20 cellular contexts compared by ENCODE assay signal in genomic region chr9:12996971-12997370, GRCh38.
"Had no signal": no experiment of that assay in that cellular context is flagged by ENCODE, and none has a peak within 500 bp of the region (broad histone marks: within the 10 kb centered on the region; RNA-seq: fewer than 3 reads in every experiment).

No MANE protein-coding gene starts in this region.

- H3K4me3 ChIP-seq: mucosa of descending colon, ovary, right lobe of liver, smooth muscle cell, vagina had no signal

- ATAC-seq: activated CD8-positive, alpha-beta T cell treated with anti-CD3 and anti-CD28 coated beads for 36 hours; esophagus mucosa; mucosa of descending colon; naive thymus-derived CD8-positive, alpha-beta T cell; right lobe of liver; stimulated activated naive CD8-positive, alpha-beta T cell treated with anti-CD3 and anti-CD28 coated beads, Interleukin-15, amount 100 ng/mL, for 72 hours had no signal

- DNase-seq: activated B cell treated with CpG ODN at 0.5 μM for 24 hours; activated CD4-positive, alpha-beta T cell treated with anti-CD3 and anti-CD28 coated beads, Interleukin-2, amount 10 ng/mL, durations not matched to agents 24 days and 14 days; activated CD8-positive, alpha-beta T cell treated with anti-CD3 and anti-CD28 coated beads for 36 hours; activated naive CD4-positive, alpha-beta T cell treated with Interleukin-2 at 50 U/mL for 16 hours; activated naive CD8-positive, alpha-beta T cell treated with anti-CD3 and anti-CD28 coated beads, Interleukin-2, amount 10 ng/mL, durations not matched to agents 7 days and 5 days; activated T-cell treated with anti-CD3 and anti-CD28 coated beads, Interleukin-2, amount 50 U/mL, for 24 hours; amygdala; cerebellar nuclear complex; effector CD4-positive, alpha-beta T cell; mesenchymal stem cell; mucosa of descending colon; naive thymus-derived CD8-positive, alpha-beta T cell; ovary; right lobe of liver; stimulated activated CD4-positive, alpha-beta T cell treated with anti-CD3 and anti-CD28 coated beads, Interleukin-4, amount 100 ng/mL, for 1 hour; stimulated activated naive CD8-positive, alpha-beta T cell treated with anti-CD3 and anti-CD28 coated beads, Interleukin-15, amount 100 ng/mL, for 72 hours; trophoblast cell had no signal
